In the genomic region with DNA sequence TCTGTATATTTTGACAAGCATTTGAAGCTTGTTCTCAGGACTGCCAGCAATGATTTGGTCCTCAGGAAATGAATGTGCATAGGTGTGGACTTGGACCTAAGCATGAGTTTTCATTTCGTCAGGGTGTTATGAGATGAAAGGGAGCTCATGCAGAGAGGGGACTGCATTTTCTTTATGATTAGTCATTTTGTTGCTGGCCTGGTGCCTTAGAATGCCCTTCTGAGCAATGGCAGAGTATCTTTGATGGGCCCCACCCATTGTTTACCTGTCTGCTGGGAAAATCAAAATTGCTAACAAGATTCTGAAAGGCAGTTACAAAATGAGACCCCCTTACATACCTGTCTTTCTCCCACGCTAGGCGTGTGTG, we compare ENCODE assay signal across 8 cellular contexts. TPM values are rescaled to one million over a fixed set of nuclear protein-coding genes. Genes with fewer than 3 reads are reported as not detected.
DNase-seq lines count a peak whose midpoint lies in the region; ATAC-seq, FAIRE-seq and TF ChIP-seq lines count a peak whose summit lies in the region.

No MANE protein-coding gene starts in this region.

- H3K27ac ChIP-seq in A549: peak overlapping the region; percentile 71 to 81; a peak in 5 of 6 replicates
- H3K27ac ChIP-seq in uterus: peak overlapping the region; percentile 17 to 55
- H3K27ac ChIP-seq in effector memory CD4-positive, alpha-beta T cell (ENCODE audit: insufficient read depth, low read length, poor library complexity, severe bottlenecking): no peak overlapping the region

- H3K4me3 ChIP-seq in A549: no peak overlapping the region
- H3K4me3 ChIP-seq in uterus: no peak overlapping the region
- no peak overlapping the region for H3K4me3 ChIP-seq in effector memory CD4-positive, alpha-beta T cell (ENCODE audit: insufficient read depth, low read depth, low read length, poor library complexity, severe bottlenecking)

- H3K4me2 ChIP-seq in A549: peak overlapping the region; percentile 64

- POLR2A ChIA-PET in A549 (lab: Yijun Ruan, JAX): interaction anchor here (2.6 kb wide), 1 partner anchor 396 kb away, joined by 16 read pairs; no protein-coding TSS in a partner anchor

- TF ChIP-seq EP300 in A549 (IDR thresholded peaks at IDR 0.05): peak; percentile 16 to 27; a peak in 1 of 5 replicates

- H3K9me3 Mint-ChIP-seq in effector memory CD8-positive, alpha-beta T cell: no peaks in the 10 kb centered on the region

- WGBS in A549 (ENCODE audit: missing lambda C conversion rate): 45% methylated on average over 3 of the region's 3 CpGs

- H3K4me3 Mint-ChIP-seq in effector memory CD8-positive, alpha-beta T cell: peak overlapping the region in 1 of 2 donors; percentile 4

- H3K27ac Mint-ChIP-seq in effector memory CD8-positive, alpha-beta T cell: peak overlapping the region; percentile 22 to 75

- H3K27me3 ChIP-seq in uterus: no peaks in the 10 kb centered on the region
- H3K27me3 ChIP-seq in effector memory CD4-positive, alpha-beta T cell (replicated peaks; ENCODE audit: control insufficient read depth, insufficient read depth, low read length, poor library complexity, severe bottlenecking): no peaks in the 10 kb centered on the region

- intact Hi-C loops in uterus (cut with DNase I; ENCODE audit: low total_unique reads): loop anchor here (10.0 kb wide), 1 partner anchor 729 kb away; no protein-coding TSS in a partner anchor

- no peaks in the 10 kb centered on the region for H3K9me3 ChIP-seq in A549
- H3K9me3 ChIP-seq in uterus: no peaks in the 10 kb centered on the region
- H3K9me3 ChIP-seq in effector memory CD4-positive, alpha-beta T cell (ENCODE audit: control insufficient read depth, low read length): no peaks in the 10 kb centered on the region

- H3K4me1 ChIP-seq in A549 (peaks cover 21% of the 10 kb centered on the region), uterus (no peaks in the 10 kb centered on the region)
- H3K4me1 ChIP-seq in effector memory CD4-positive, alpha-beta T cell (ENCODE audit: control insufficient read depth, insufficient read depth, low read length, poor library complexity, severe bottlenecking): no peaks in the 10 kb centered on the region

- DNase-seq in A549 (ENCODE audit: low read depth in 1 of 2, low spot score in 1 of 2) (peak; percentile 15 to 58), uterus (no peak), hepatic stellate cell (ENCODE audit: low spot score) (no peak), NCI-H510A treated with DMSO at 0.1 percent for 48 hours (lab: John Stamatoyannopoulos, UW) (no peak)
- DNase-seq in effector memory CD8-positive, alpha-beta T cell: no peak
- DNase-seq in effector memory CD4-positive, alpha-beta T cell: no peak

- no peak for TF ChIP-seq POLR2A in A549 (IDR thresholded peaks at IDR 0.05; ENCODE audit: low read length)
- no peak for TF ChIP-seq POLR2A in uterus (IDR thresholded peaks at IDR 0.05)

- H3K4me1 Mint-ChIP-seq in effector memory CD8-positive, alpha-beta T cell (ENCODE audit: low read depth in 2 of 2): peaks cover 6 to 18% of the 10 kb centered on the region in 2 donors

- ATAC-seq in A549 (peak; percentile 37 to 64; a peak in 4 of 6 replicates), GM19395 (IDR thresholded peaks at IDR 0.05; ENCODE audit: unreplicated experiment) (peak; percentile 63), HG03457 (IDR thresholded peaks at IDR 0.05; ENCODE audit: unreplicated experiment) (peak; percentile 43)
- ATAC-seq in effector memory CD8-positive, alpha-beta T cell (replicated peaks): no peak

- CTCF ChIA-PET in A549 (lab: Yijun Ruan, JAX): interaction anchor here (0.7 to 1.8 kb wide), 4 partner anchors 51 to 743 kb away, joined by 3 to 17 read pairs (median 4); partner anchors contain the start of gene MTHFD1L

- H3K36me3 Mint-ChIP-seq in effector memory CD8-positive, alpha-beta T cell (ENCODE audit: insufficient read depth): peaks cover 15% of the 10 kb centered on the region

- H3K36me3 ChIP-seq in uterus: no peaks in the 10 kb centered on the region
- no peaks in the 10 kb centered on the region for H3K36me3 ChIP-seq in effector memory CD4-positive, alpha-beta T cell (ENCODE audit: control insufficient read depth, insufficient read depth, low read length)

- FAIRE-seq in A549 (lab: Jason Lieb, UNC): no peak

- H3K27me3 Mint-ChIP-seq in effector memory CD8-positive, alpha-beta T cell: no peaks in the 10 kb centered on the region

- no peak for TF ChIP-seq RAD21 in A549 (conservative IDR thresholded peaks at IDR 0.05 in 1 of 2, IDR thresholded peaks at IDR 0.05 in 1 of 2)

- TF ChIP-seq CTCF in A549 (IDR thresholded peaks at IDR 0.05) (no peak), uterus (IDR thresholded peaks at IDR 0.05) (no peak)

TF ChIP-seq in A549, 52 proteins besides CTCF, POLR2A, EP300 and RAD21:
- TF ChIP-seq JUNB (IDR thresholded peaks at IDR 0.05) (peak; percentile 43; the same call in 1 of the 2 replicates), FOSL2 (IDR thresholded peaks at IDR 0.05) (0 out of 2 replicates have a peak, but pooled peaks have one; percentile 24), FOSL2 (CRISPR knock-in tag; IDR thresholded peaks at IDR 0.05) (no peak), NFE2L2 (conservative IDR thresholded peaks at IDR 0.05; ENCODE audit: low read length) (no peak)

RNA-seq across cellular contexts. Expression of gene MTHFD1L, which starts 51.5 kb away (rescaled TPM):
- polyA plus RNA-seq in A549 (2011; rRNA removed): 58.5 and 63.2 TPM in 2 replicates
- 18.7 and 19.6 TPM in 2 replicates for polyA plus RNA-seq in A549 (2012; cell fraction: cytosol; rRNA removed)
- 18.0 and 26.1 TPM in 2 replicates for polyA plus RNA-seq in A549 (2012; cell fraction: nucleus; rRNA removed)
- 27.2 to 32.0 TPM (median 30.8 TPM) in 3 replicates for polyA plus RNA-seq in A549 (2017; fragmentation: RNase III; extraction: RNeasy Plus Mini Kit Qiagen cat#74134 plus additional on column Dnase treatment)
- polyA minus RNA-seq in A549 (2011; rRNA and poly(A)+ RNA removed): 54.4 and 56.6 TPM in 2 replicates
- total RNA-seq in uterus: 10 to 100 TPM in 3 of 4 donors, 1 to 10 TPM in 1; 4.1 to 19.9 (median 16.6) TPM

Comparison
In these comparisons a context has a peak if more than half of its experiments do, and no peak if none do; other contexts are left out.
1. DNase-seq: peak in A549 (2 of 2); none in effector memory CD8-positive, alpha-beta T cell (0 of 3), uterus (0 of 2), hepatic stellate cell (single experiment), NCI-H510A treated with DMSO at 0.1 percent for 48 hours (single experiment) and effector memory CD4-positive, alpha-beta T cell (0 of 3).